In the genomic region with DNA sequence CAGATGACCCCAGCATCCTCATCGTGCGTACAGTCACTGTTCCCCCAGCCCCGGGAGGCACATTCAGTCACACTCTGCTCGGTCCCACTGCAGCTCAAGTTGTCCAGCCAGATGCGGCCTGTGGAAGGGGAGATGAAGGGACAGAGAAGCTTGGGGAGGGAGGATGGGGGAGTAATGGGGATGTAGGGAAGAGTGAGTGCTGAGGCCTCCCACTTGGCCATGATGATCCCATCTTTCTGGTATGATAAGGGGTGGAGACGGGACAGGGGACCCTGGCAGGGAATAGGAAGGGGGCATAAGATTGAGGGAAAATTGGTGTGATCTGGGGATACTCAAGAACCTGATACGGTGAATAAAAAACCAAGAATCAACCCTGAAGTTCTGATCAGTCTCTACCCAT, we compare ENCODE assay signal across 14 cellular contexts. TPM values are rescaled to one million over a fixed set of nuclear protein-coding genes. Genes with fewer than 3 reads are reported as not detected.
A peak's percentile ranks its signal among the peaks of the same experiment; 100 is the strongest.
DNase-seq lines count a peak whose midpoint lies in the region; ATAC-seq and TF ChIP-seq lines count a peak whose summit lies in the region.
"Had no signal": no experiment of that assay in that cellular context is flagged by ENCODE, and none has a peak within 500 bp of the region (broad histone marks: within the 10 kb centered on the region; RNA-seq: fewer than 3 reads in every experiment).

No MANE protein-coding gene starts in this region.

- H3K27me3 ChIP-seq in HUES64 (ENCODE audit: insufficient read depth, low read length): peaks cover 57% of the 10 kb centered on the region
- peaks cover 73% of the 10 kb centered on the region for H3K27me3 ChIP-seq in endodermal cell (ENCODE audit: control insufficient read depth, insufficient read depth, low read length, poor library complexity, severe bottlenecking)
- peaks cover 0 to 19% (median 0%) of the 10 kb centered on the region in 7 donors for H3K27me3 ChIP-seq in heart right ventricle
- H3K27me3 ChIP-seq: gastroesophageal sphincter, sigmoid colon had no signal

- H3K9ac ChIP-seq in HUES64 (ENCODE audit: low read depth, low read length): no peak overlapping the region
- H3K9ac ChIP-seq in endodermal cell (ENCODE audit: extremely low read depth, low read length, poor library complexity, severe bottlenecking): no peak overlapping the region

- DNase-seq in cardiac septum (ENCODE audit: low spot score): peak; percentile 38
- no peak for DNase-seq in Right ventricle myocardium superior
- peak; percentile 44 for DNase-seq in endodermal cell
- DNase-seq in stimulated activated naive B cell treated with anti-CD40 and anti-IgM and Interleukin-4, amounts not matched to agents 10 μg/mL and 1 μg/mL and 100 μg/mL, for 72 hours: no peak
- DNase-seq in NCI-H2196 treated with DMSO at 0.1 percent for 48 hours (lab: John Stamatoyannopoulos, UW; ENCODE audit: unreplicated experiment): no peak
- no peak for DNase-seq in heart right ventricle
- DNase-seq in DMS153 treated with DMSO at 0.1 percent for 48 hours (lab: John Stamatoyannopoulos, UW; ENCODE audit: unreplicated experiment): no peak
- DNase-seq: kidney glomerular epithelial cell, NCI-H2029, sigmoid colon had no signal

- no peak overlapping the region for H3K27ac ChIP-seq in HUES64 (ENCODE audit: low read depth, low read length)
- no peak overlapping the region for H3K27ac ChIP-seq in endodermal cell (ENCODE audit: low read depth, low read length)
- no peak overlapping the region for H3K27ac ChIP-seq in heart right ventricle

- H3K4me1 ChIP-seq in HUES64 (ENCODE audit: insufficient read depth, low read length): peaks cover 14% of the 10 kb centered on the region; the same call in 1 of the 2 replicates
- H3K4me1 ChIP-seq in endodermal cell (ENCODE audit: control insufficient read depth, insufficient read depth, low read length): no peaks in the 10 kb centered on the region
- H3K4me1 ChIP-seq in heart right ventricle: peaks cover 10 to 39% (median 24%) of the 10 kb centered on the region in 9 donors

- WGBS in HUES64: 84% methylated on average over 7 of the region's 7 CpGs
- 90 to 97% methylated on average over 4 to 7 of the region's 7 CpGs for WGBS in endodermal cell (ENCODE audit: insufficient coverage in 1 of 2, insufficient read length in 1 of 2), 2 experiments
- WGBS in heart right ventricle, 2 donors: 71 to 85% methylated on average over 7 of the region's 7 CpGs

- no peak overlapping the region for H3K4me3 Mint-ChIP-seq in endodermal cell
- peak overlapping the region; percentile 81 to 86 for H3K4me3 Mint-ChIP-seq in stimulated activated naive B cell treated with anti-CD40 and anti-IgM and Interleukin-4, amounts not matched to agents 10 μg/mL and 1 μg/mL and 100 μg/mL, for 72 hours

- H3K9me3 Mint-ChIP-seq in endodermal cell: no peaks in the 10 kb centered on the region
- H3K9me3 Mint-ChIP-seq in stimulated activated naive B cell treated with anti-CD40 and anti-IgM and Interleukin-4, amounts not matched to agents 10 μg/mL and 1 μg/mL and 100 μg/mL, for 72 hours: no peaks in the 10 kb centered on the region
- H3K9me3 Mint-ChIP-seq: CD14-positive monocyte had no signal

- no peaks in the 10 kb centered on the region for H3K36me3 Mint-ChIP-seq in endodermal cell (ENCODE audit: low read depth)
- peaks cover 6 to 24% of the 10 kb centered on the region in 2 donors for H3K36me3 Mint-ChIP-seq in stimulated activated naive B cell treated with anti-CD40 and anti-IgM and Interleukin-4, amounts not matched to agents 10 μg/mL and 1 μg/mL and 100 μg/mL, for 72 hours

- H3K27ac Mint-ChIP-seq in endodermal cell: no peak overlapping the region
- no peak overlapping the region for H3K27ac Mint-ChIP-seq in stimulated activated naive B cell treated with anti-CD40 and anti-IgM and Interleukin-4, amounts not matched to agents 10 μg/mL and 1 μg/mL and 100 μg/mL, for 72 hours

- H3K36me3 ChIP-seq in HUES64 (ENCODE audit: insufficient read depth, low read length) (no peaks in the 10 kb centered on the region), endodermal cell (ENCODE audit: control insufficient read depth, insufficient read depth, low read length) (no peaks in the 10 kb centered on the region), heart right ventricle (no peaks in the 10 kb centered on the region)
- H3K36me3 ChIP-seq: gastroesophageal sphincter, sigmoid colon had no signal

- ATAC-seq in Right ventricle myocardium superior (ENCODE audit: poor library complexity): no peak
- ATAC-seq in stimulated activated naive B cell treated with anti-CD40 and anti-IgM and Interleukin-4, amounts not matched to agents 10 μg/mL and 1 μg/mL and 100 μg/mL, for 72 hours (replicated peaks): no peak
- ATAC-seq in heart right ventricle: no peak
- ATAC-seq: gastroesophageal sphincter had no signal

- peaks cover 75% of the 10 kb centered on the region for H3K27me3 Mint-ChIP-seq in endodermal cell (ENCODE audit: insufficient read depth)
- peaks cover 24 to 48% of the 10 kb centered on the region in 2 donors for H3K27me3 Mint-ChIP-seq in stimulated activated naive B cell treated with anti-CD40 and anti-IgM and Interleukin-4, amounts not matched to agents 10 μg/mL and 1 μg/mL and 100 μg/mL, for 72 hours

- intact Hi-C loops in cardiac septum (cut with DNase I) (no loop called here), Right ventricle myocardium superior (cut with DNase I) (no loop called here), heart right ventricle (cut with DNase I) (no loop called here)

- TF ChIP-seq CTCF in endodermal cell (conservative IDR thresholded peaks at IDR 0.05) (no peak), heart right ventricle (IDR thresholded peaks at IDR 0.05) (no peak)

- H3K4me3 ChIP-seq in HUES64 (ENCODE audit: low read length) (peak overlapping the region; percentile 73), endodermal cell (ENCODE audit: low read length) (no peak overlapping the region), heart right ventricle (no peak overlapping the region)

- no peaks in the 10 kb centered on the region for H3K9me3 ChIP-seq in HUES64 (ENCODE audit: insufficient read depth, low read depth, low read length)
- H3K9me3 ChIP-seq in endodermal cell (ENCODE audit: control insufficient read depth, low read length): no peaks in the 10 kb centered on the region
- H3K9me3 ChIP-seq in heart right ventricle: no peaks in the 10 kb centered on the region
- H3K9me3 ChIP-seq: gastroesophageal sphincter, sigmoid colon had no signal

- peaks cover 19% of the 10 kb centered on the region for H3K4me1 Mint-ChIP-seq in endodermal cell
- peaks cover 23 to 44% of the 10 kb centered on the region in 2 donors for H3K4me1 Mint-ChIP-seq in stimulated activated naive B cell treated with anti-CD40 and anti-IgM and Interleukin-4, amounts not matched to agents 10 μg/mL and 1 μg/mL and 100 μg/mL, for 72 hours

RNA-seq across cellular contexts. Expression of a gene that starts 3.5 kb away (rescaled TPM):
- 2.8 TPM for total RNA-seq in cardiac septum
- 3.6 TPM for total RNA-seq in Right ventricle myocardium superior
- 12.5 TPM for polyA plus RNA-seq in HUES64 (2013, experiment 1 of 2)
- polyA plus RNA-seq in HUES64 (2013, experiment 2 of 2): 15.6 TPM
- 1 to 10 TPM; 5.4 to 7.6 TPM for total RNA-seq in endodermal cell
- 34.7 TPM for polyA plus RNA-seq in endodermal cell (2013, experiment 1 of 2)
- 26.7 TPM for polyA plus RNA-seq in endodermal cell (2013, experiment 2 of 2)
- 1 to 10 TPM; 1.2 to 9.2 (median 2.4) TPM for total RNA-seq in heart right ventricle
- polyA plus RNA-seq in heart right ventricle: 1 to 10 TPM; 2.9 to 3.4 TPM

RNA-seq across cellular contexts. Expression of a gene that starts 4.3 kb away (rescaled TPM):
- total RNA-seq in cardiac septum (3.9 TPM), Right ventricle myocardium superior (3.8 TPM), endodermal cell (10 to 100 TPM; 12.9 to 15.1 TPM), heart right ventricle (1 to 10 TPM; 1.9 to 7.7 (median 3.5) TPM)
- 8.2 TPM for polyA plus RNA-seq in HUES64 (2013, experiment 1 of 2)
- 8.4 TPM for polyA plus RNA-seq in HUES64 (2013, experiment 2 of 2)
- polyA plus RNA-seq in endodermal cell (2013, experiment 1 of 2): 9.7 TPM
- 8.9 TPM for polyA plus RNA-seq in endodermal cell (2013, experiment 2 of 2)
- 1 to 10 TPM; 3.1 to 5.9 TPM for polyA plus RNA-seq in heart right ventricle

RNA-seq across cellular contexts. Expression of a gene that starts 20.5 kb away (rescaled TPM):
- total RNA-seq in cardiac septum (25.0 TPM), Right ventricle myocardium superior (28.5 TPM), endodermal cell (10 to 100 TPM; 32.8 to 38.9 TPM), heart right ventricle (10 to 100 TPM; 21.2 to 29.6 (median 24.9) TPM)
- 21.9 TPM for polyA plus RNA-seq in HUES64 (2013, experiment 1 of 2)
- polyA plus RNA-seq in HUES64 (2013, experiment 2 of 2): 18.5 TPM
- 27.5 TPM for polyA plus RNA-seq in endodermal cell (2013, experiment 1 of 2)
- polyA plus RNA-seq in endodermal cell (2013, experiment 2 of 2): 26.4 TPM
- polyA plus RNA-seq in heart right ventricle: 10 to 100 TPM; 26.5 to 41.0 TPM

RNA-seq across cellular contexts. Expression of a gene that starts 20.7 kb away (rescaled TPM):
- total RNA-seq in cardiac septum (50.0 TPM), Right ventricle myocardium superior (43.2 TPM), endodermal cell (10 to 100 TPM; 76.3 to 88.9 TPM), heart right ventricle (10 to 100 TPM; 31.4 to 74.2 (median 38.2) TPM)
- 83.8 TPM for polyA plus RNA-seq in HUES64 (2013, experiment 1 of 2)
- 82.1 TPM for polyA plus RNA-seq in HUES64 (2013, experiment 2 of 2)
- 120 TPM for polyA plus RNA-seq in endodermal cell (2013, experiment 1 of 2)
- polyA plus RNA-seq in endodermal cell (2013, experiment 2 of 2): 105 TPM
- polyA plus RNA-seq in heart right ventricle: 100 to 1,000 TPM; 163 TPM

RNA-seq across cellular contexts. Expression of a gene that starts 24.2 kb away (rescaled TPM):
- total RNA-seq in cardiac septum (not detected), Right ventricle myocardium superior (not detected), endodermal cell (1 to 10 TPM in 1 of 2 donors, under 1 TPM in 1; 0.93 to 1.1 TPM), heart right ventricle (under 1 TPM in 1 of 10 donors, not detected in 9; 0.65 TPM)
- polyA plus RNA-seq in HUES64 (2013, experiment 1 of 2): 0.40 TPM
- 0.38 TPM for polyA plus RNA-seq in HUES64 (2013, experiment 2 of 2)
- 0.64 TPM for polyA plus RNA-seq in endodermal cell (2013, experiment 1 of 2)
- 0.41 TPM for polyA plus RNA-seq in endodermal cell (2013, experiment 2 of 2)
- under 1 TPM in 1 of 2 donors, not detected in 1; 0.03 TPM for polyA plus RNA-seq in heart right ventricle
- total RNA-seq: gastroesophageal sphincter, LHCN-M2, sigmoid colon had no signal
- polyA plus RNA-seq: CD14-positive monocyte had no signal

Comparison
In these comparisons a context has a peak if more than half of its experiments do, and no peak if none do; other contexts are left out.
1. DNase-seq: peak in cardiac septum (single experiment) and endodermal cell (single experiment); none in Right ventricle myocardium superior (single experiment), stimulated activated naive B cell treated with anti-CD40 and anti-IgM and Interleukin-4, amounts not matched to agents 10 μg/mL and 1 μg/mL and 100 μg/mL, for 72 hours (single experiment), NCI-H2196 treated with DMSO at 0.1 percent for 48 hours (single experiment), heart right ventricle (0 of 2) and DMS153 treated with DMSO at 0.1 percent for 48 hours (single experiment).